In genomic region chr7:1555046-1555812, GRCh38 we compare ENCODE assay signal across 1 cellular context.
TF ChIP-seq lines count a peak whose summit lies in the region.

No MANE protein-coding gene starts in this region.

TF ChIP-seq in HepG2, 621 proteins besides CTCF, POLR2A, EP300 and RAD21 (continued from another document and continues in another):
- TF ChIP-seq PATZ1 (CRISPR knock-in tag; IDR thresholded peaks at IDR 0.05), result peak; percentile 83
- TF ChIP-seq ZNF543 (CRISPR knock-in tag; IDR thresholded peaks at IDR 0.05), result no peak
- TF ChIP-seq POLR2G (IDR thresholded peaks at IDR 0.05; ENCODE audit: low read depth, low read length), result peak; percentile 53
- TF ChIP-seq KDM6A (CRISPR knock-in tag; IDR thresholded peaks at IDR 0.05; ENCODE audit: low read depth), result peak; percentile 58; the same call in 1 of the 2 replicates
- TF ChIP-seq ZNF34 (CRISPR knock-in tag; IDR thresholded peaks at IDR 0.05; ENCODE audit: borderline replicate concordance), result no peak
- TF ChIP-seq MTERF4 (CRISPR knock-in tag; IDR thresholded peaks at IDR 0.05), result peak; percentile 79; the same call in 1 of the 2 replicates
- TF ChIP-seq KDM2A (CRISPR knock-in tag; IDR thresholded peaks at IDR 0.05; ENCODE audit: borderline replicate concordance, low read depth), result peak; percentile 16; the same call in 1 of the 2 replicates
- no peak for TF ChIP-seq ETS1 (CRISPR knock-in tag; IDR thresholded peaks at IDR 0.05)
- no peak for TF ChIP-seq GMEB2 (CRISPR knock-in tag; IDR thresholded peaks at IDR 0.05; ENCODE audit: low read depth)
- TF ChIP-seq KMT2B (CRISPR knock-in tag; IDR thresholded peaks at IDR 0.05), result no peak
- no peak for TF ChIP-seq KAT8 (CRISPR knock-in tag; IDR thresholded peaks at IDR 0.05)
- TF ChIP-seq DR1 (CRISPR knock-in tag; IDR thresholded peaks at IDR 0.05), result no peak
- no peak for TF ChIP-seq ZFAT (CRISPR knock-in tag; conservative IDR thresholded peaks at IDR 0.05)
- TF ChIP-seq ZNF10 (CRISPR knock-in tag; IDR thresholded peaks at IDR 0.05; ENCODE audit: borderline replicate concordance, low read depth), result no peak
- no peak for TF ChIP-seq PBX2 (CRISPR knock-in tag; IDR thresholded peaks at IDR 0.05)
- no peak for TF ChIP-seq YY1 (IDR thresholded peaks at IDR 0.05; ENCODE audit: insufficient read depth, insufficient replicate concordance, low read depth, low read length)
- TF ChIP-seq ISL2 (CRISPR knock-in tag; IDR thresholded peaks at IDR 0.05), result no peak
- no peak for TF ChIP-seq ZBTB40 (IDR thresholded peaks at IDR 0.05)
- TF ChIP-seq ZBTB40 (CRISPR knock-in tag; IDR thresholded peaks at IDR 0.05), result no peak
- TF ChIP-seq SOX5 (CRISPR knock-in tag; IDR thresholded peaks at IDR 0.05; ENCODE audit: borderline replicate concordance), result 0 out of 2 replicates have a peak, but pooled peaks have one; percentile 16
- TF ChIP-seq POLR2AphosphoS5 (IDR thresholded peaks at IDR 0.05; ENCODE audit: low read depth, low read length), result no peak; the same call in 1 of the 2 replicates
- TF ChIP-seq ZSCAN31 (CRISPR knock-in tag; IDR thresholded peaks at IDR 0.05; ENCODE audit: low read depth), result no peak; the same call in 1 of the 2 replicates
- no peak for TF ChIP-seq SETDB1 (CRISPR knock-in tag; IDR thresholded peaks at IDR 0.05; ENCODE audit: borderline replicate concordance)
- TF ChIP-seq HBP1 (CRISPR knock-in tag; IDR thresholded peaks at IDR 0.05; ENCODE audit: low read depth), result no peak; the same call in 1 of the 2 replicates
- no peak for TF ChIP-seq ZSCAN9 (CRISPR knock-in tag; IDR thresholded peaks at IDR 0.05; ENCODE audit: borderline replicate concordance)
- TF ChIP-seq HNRNPUL1 (IDR thresholded peaks at IDR 0.05; ENCODE audit: low read depth, low read length), result no peak
- TF ChIP-seq ONECUT2 (CRISPR knock-in tag; IDR thresholded peaks at IDR 0.05), result no peak
- TF ChIP-seq CHD4 (IDR thresholded peaks at IDR 0.05; ENCODE audit: borderline replicate concordance, low read length), result peak; percentile 86
- TF ChIP-seq NONO (IDR thresholded peaks at IDR 0.05), result no peak
- TF ChIP-seq NONO (CRISPR knock-in tag; conservative IDR thresholded peaks at IDR 0.05), result peak; percentile 46
- no peak for TF ChIP-seq GPN1 (CRISPR knock-in tag; IDR thresholded peaks at IDR 0.05; ENCODE audit: borderline replicate concordance)
- TF ChIP-seq ETV6 (CRISPR knock-in tag; conservative IDR thresholded peaks at IDR 0.05), result no peak
- no peak for TF ChIP-seq THRA (CRISPR knock-in tag; IDR thresholded peaks at IDR 0.05; ENCODE audit: borderline replicate concordance)
- 0 out of 2 replicates have a peak, but pooled peaks have one; percentile 8 for TF ChIP-seq SRY (CRISPR knock-in tag; IDR thresholded peaks at IDR 0.05)
- no peak for TF ChIP-seq ADNP (CRISPR knock-in tag; IDR thresholded peaks at IDR 0.05)
- TF ChIP-seq ZNF740 (CRISPR knock-in tag; IDR thresholded peaks at IDR 0.05), result peak; percentile 98
- TF ChIP-seq GATAD2A (CRISPR knock-in tag; IDR thresholded peaks at IDR 0.05), result peak; percentile 61
- no peak for TF ChIP-seq ZNF24 (IDR thresholded peaks at IDR 0.05)
- TF ChIP-seq ZNF792 (CRISPR knock-in tag; IDR thresholded peaks at IDR 0.05), result no peak
- TF ChIP-seq ZBTB21 (CRISPR knock-in tag; IDR thresholded peaks at IDR 0.05), result no peak
- no peak for TF ChIP-seq ZNF496 (CRISPR knock-in tag; IDR thresholded peaks at IDR 0.05; ENCODE audit: insufficient replicate concordance)
